ENCODE assay signal across 9 cellular contexts in genomic region chr6:99348823-99349619, GRCh38. TPM values are rescaled to one million over a fixed set of nuclear protein-coding genes. Genes with fewer than 3 reads are reported as not detected.
DNase-seq lines count a peak whose midpoint lies in the region; ATAC-seq and TF ChIP-seq lines count a peak whose summit lies in the region.
"Had no signal": no experiment of that assay in that cellular context is flagged by ENCODE, and none has a peak within 500 bp of the region (broad histone marks: within the 10 kb centered on the region; RNA-seq: fewer than 3 reads in every experiment).

No MANE protein-coding gene starts in this region.

- H3K4me3 ChIP-seq in AG04449 (ENCODE audit: low read depth, low read length) (peak overlapping the region; percentile 63), MM.1S (ENCODE audit: low read length) (peak overlapping the region; percentile 73), choroid plexus epithelial cell (ENCODE audit: low read depth, low read length) (peak overlapping the region; percentile 63), mucosa of descending colon (peak overlapping the region; percentile 31)

- H3K9me3 ChIP-seq in MM.1S (replicated peaks; ENCODE audit: insufficient read depth, low read length) (no peaks in the 10 kb centered on the region), mucosa of descending colon (no peaks in the 10 kb centered on the region)

- H3F3A ChIP-seq in MM.1S (ENCODE audit: insufficient read depth, low read length): peaks cover 6% of the 10 kb centered on the region; the same call in 1 of the 2 replicates

- H3K9ac ChIP-seq in MM.1S (ENCODE audit: low read length): peak overlapping the region; percentile 34; the same call in 1 of the 2 replicates

- no peaks in the 10 kb centered on the region for H3K79me2 ChIP-seq in MM.1S (ENCODE audit: low read length)

- CTCF ChIA-PET in AG04449 (lab: Yijun Ruan, JAX): interaction anchor here (3.4 to 9.7 kb wide), 2 partner anchors 14 to 20 kb away, joined by 15 to 109 read pairs; no protein-coding TSS in a partner anchor

- H3K27me3 ChIP-seq in MM.1S (replicated peaks; ENCODE audit: insufficient read depth, low read length): no peaks in the 10 kb centered on the region

- POLR2A ChIA-PET in AG04449 (lab: Yijun Ruan, JAX): no interaction called here

- no peaks in the 10 kb centered on the region for H4K20me1 ChIP-seq in MM.1S (ENCODE audit: insufficient read depth, low read length)

- DNase-seq in AG04449 (ENCODE audit: low read depth, low spot score) (no peak), MM.1S (no peak), choroid plexus epithelial cell (ENCODE audit: low read depth) (no peak), mucosa of descending colon (peak in 1 of 3 donors; percentile 30), T-helper 9 cell (no peak), occipital lobe (lab: John Stamatoyannopoulos, UW) (no peak)

- peak overlapping the region; percentile 70; the same call in 1 of the 2 replicates for H2AFZ ChIP-seq in MM.1S (ENCODE audit: low read length)

- H3K4me1 ChIP-seq in MM.1S (ENCODE audit: low read length) (no peaks in the 10 kb centered on the region), mucosa of descending colon (ENCODE audit: low read depth) (no peaks in the 10 kb centered on the region)

- peak overlapping the region; percentile 94; the same call in 1 of the 2 replicates for H3K4me2 ChIP-seq in MM.1S (ENCODE audit: low read depth, low read length)

- TF ChIP-seq CTCF in AG04449 (IDR thresholded peaks at IDR 0.05; ENCODE audit: insufficient read depth, low read length, missing control alignments) (no peak), MM.1S (IDR thresholded peaks at IDR 0.05; ENCODE audit: low read length) (no peak), choroid plexus epithelial cell (conservative IDR thresholded peaks at IDR 0.05; ENCODE audit: low read depth, low read length) (no peak), mucosa of descending colon (IDR thresholded peaks at IDR 0.05) (no peak)

- no peaks in the 10 kb centered on the region for H3K9me2 ChIP-seq in MM.1S (replicated peaks; ENCODE audit: insufficient read depth, low read length)

- ATAC-seq in GM19397 (IDR thresholded peaks at IDR 0.05; ENCODE audit: unreplicated experiment) (peak; percentile 37), mucosa of descending colon (peak; percentile 54), HG02970 (IDR thresholded peaks at IDR 0.05; ENCODE audit: low FRiP score, unreplicated experiment) (no peak)

- no peak overlapping the region for H3K27ac ChIP-seq in MM.1S (ENCODE audit: low read length)
- H3K27ac ChIP-seq: epithelial cell of prostate had no signal

- intact Hi-C loops in mucosa of descending colon (cut with DNase I, micrococcal nuclease): no loop called here

- H3K36me3 ChIP-seq in MM.1S (replicated peaks; ENCODE audit: insufficient read depth, low read length): no peaks in the 10 kb centered on the region
- no peaks in the 10 kb centered on the region for H3K36me3 ChIP-seq in mucosa of descending colon (ENCODE audit: low read depth)

RNA-seq across cellular contexts. Expression of gene FAXC, which starts 0.5 kb away (rescaled TPM):
- total RNA-seq in mucosa of descending colon (10 to 100 TPM in 1 of 3 donors, 1 to 10 TPM in 2; 1.0 to 25.8 (median 2.0) TPM), occipital lobe (49.3 TPM)

RNA-seq across cellular contexts. Expression of gene COQ3, which starts 45.0 kb away (rescaled TPM):
- total RNA-seq in mucosa of descending colon (10 to 100 TPM in 1 of 3 donors, 1 to 10 TPM in 2; 8.9 to 12.6 (median 9.5) TPM), occipital lobe (12.2 TPM)
